8 cellular contexts compared by ENCODE assay signal in the genomic region with DNA sequence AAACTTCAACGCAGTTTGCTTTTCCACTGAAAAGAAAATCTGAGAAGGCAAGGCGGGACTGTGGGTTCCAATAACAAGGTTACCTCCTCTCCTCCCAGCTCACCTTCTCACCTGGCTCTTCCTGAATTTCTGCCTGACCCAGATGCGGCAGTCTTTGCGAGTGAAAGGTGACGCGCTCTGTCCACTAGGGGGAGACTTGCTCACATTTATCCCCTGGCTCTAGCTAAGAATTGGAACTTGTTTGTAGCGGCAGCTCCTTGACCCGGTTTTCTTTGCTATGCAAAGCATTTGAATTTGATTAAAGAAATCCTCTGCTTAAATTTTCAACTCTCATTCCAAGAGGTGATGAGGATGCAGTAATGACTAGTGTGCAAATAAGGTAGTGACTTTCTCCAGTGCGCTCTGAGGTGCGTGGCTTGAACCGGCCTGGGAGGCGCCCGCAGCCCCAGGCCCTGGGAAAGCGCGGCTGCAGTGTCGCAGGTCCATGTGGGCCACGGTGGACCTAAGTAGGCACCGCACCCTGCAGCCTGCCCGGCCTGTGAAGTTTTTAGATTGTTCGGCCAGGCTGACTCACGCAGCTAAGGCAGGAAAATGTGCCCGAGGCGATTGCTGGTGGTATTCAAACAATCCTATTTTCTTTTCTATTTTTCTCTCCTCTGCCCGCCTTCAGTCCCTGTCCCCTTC.
DNase-seq lines count a peak whose midpoint lies in the region; ATAC-seq and TF ChIP-seq lines count a peak whose summit lies in the region.

No MANE protein-coding gene starts in this region.

- intact Hi-C loops in mucosa of descending colon (cut with DNase I, micrococcal nuclease) = no loop called here
- intact Hi-C loops in thyroid gland (cut with DNase I) = no loop called here

- peak; percentile 95 for ATAC-seq in GM21526 (IDR thresholded peaks at IDR 0.05; ENCODE audit: low FRiP score, unreplicated experiment)
- ATAC-seq in mucosa of descending colon = peak; percentile 93

- TF ChIP-seq CTCF in DOHH2 (IDR thresholded peaks at IDR 0.05; ENCODE audit: low read depth, low read length, poor library complexity, severe bottlenecking) (peak; percentile 99), mucosa of descending colon (IDR thresholded peaks at IDR 0.05) (peak; percentile 78), thyroid gland (IDR thresholded peaks at IDR 0.05) (peak; percentile 31 to 83 (median 56))

- WGBS in thyroid gland, 2 donors = 19 to 23% methylated on average over 24 of the region's 24 CpGs

- H4K20me1 ChIP-seq in DOHH2 (ENCODE audit: control insufficient read depth, insufficient read depth, low read depth, low read length) = no peaks in the 10 kb centered on the region

- no peaks in the 10 kb centered on the region for H3K79me2 ChIP-seq in DOHH2 (ENCODE audit: control insufficient read depth, low read length)

- TF ChIP-seq POLR2A in erythroblast (IDR thresholded peaks at IDR 0.05; ENCODE audit: low read length) (no peak), thyroid gland (IDR thresholded peaks at IDR 0.05) (no peak)

- H3K4me3 ChIP-seq in DOHH2 (ENCODE audit: low read length) = no peak overlapping the region
- no peak overlapping the region for H3K4me3 ChIP-seq in mucosa of descending colon
- H3K4me3 ChIP-seq in thyroid gland (replicated peaks in 1 of 3) = no peak overlapping the region

- H3K27ac ChIP-seq in DOHH2 (ENCODE audit: low read depth, low read length) (no peak overlapping the region), thyroid gland (no peak overlapping the region)

- H3K4me1 ChIP-seq in DOHH2 (ENCODE audit: control insufficient read depth, low read length) (no peaks in the 10 kb centered on the region), mucosa of descending colon (ENCODE audit: low read depth) (no peaks in the 10 kb centered on the region), thyroid gland (peaks cover 0 to 4% of the 10 kb centered on the region in 2 donors)

- H3K4me2 ChIP-seq in DOHH2 (ENCODE audit: low read length) = no peak overlapping the region

- DNase-seq in HT-29 (ENCODE audit: low spot score) = peak; percentile 90
- DNase-seq in NCI-H82 treated with DMSO at 0.1 percent for 48 hours (lab: John Stamatoyannopoulos, UW; ENCODE audit: unreplicated experiment) = peak; percentile 60
- peak; percentile 65 for DNase-seq in activated CD8-positive, alpha-beta memory T cell treated with anti-CD3 and anti-CD28 coated beads, Interleukin-2, amount 50 U/mL, for 48 hours
- DNase-seq in erythroblast (lab: John Stamatoyannopoulos, UW) = peak; percentile 44 to 64
- peak in 2 of 3 donors; percentile 67 to 76 for DNase-seq in mucosa of descending colon
- DNase-seq in thyroid gland = peak; percentile 48 to 67

- H3K36me3 ChIP-seq in DOHH2 (ENCODE audit: control insufficient read depth, low read length) (no peaks in the 10 kb centered on the region), mucosa of descending colon (ENCODE audit: low read depth) (no peaks in the 10 kb centered on the region), thyroid gland (no peaks in the 10 kb centered on the region)

- H3K27me3 ChIP-seq in DOHH2 (ENCODE audit: control insufficient read depth, low read length) = no peaks in the 10 kb centered on the region
- H3K27me3 ChIP-seq in thyroid gland = no peaks in the 10 kb centered on the region

- H3K9me3 ChIP-seq in DOHH2 (ENCODE audit: control insufficient read depth, insufficient read depth, low read length) = no peaks in the 10 kb centered on the region
- no peaks in the 10 kb centered on the region for H3K9me3 ChIP-seq in mucosa of descending colon
- no peaks in the 10 kb centered on the region for H3K9me3 ChIP-seq in thyroid gland

- no peaks in the 10 kb centered on the region for H3F3A ChIP-seq in DOHH2 (ENCODE audit: control insufficient read depth, insufficient read depth)

- no peaks in the 10 kb centered on the region for H3K9me2 ChIP-seq in DOHH2 (replicated peaks; ENCODE audit: control insufficient read depth, low read length)
